In genomic region chr18:23403310-23403709, GRCh38 we compare ENCODE assay signal across 21 cellular contexts.
"Had no signal": no experiment of that assay in that cellular context is flagged by ENCODE, and none has a peak within 500 bp of the region (broad histone marks: within the 10 kb centered on the region; RNA-seq: fewer than 3 reads in every experiment).

No MANE protein-coding gene starts in this region.

- H3K27me3 ChIP-seq: MG63, SJCRH30 had no signal

- H3K27ac ChIP-seq: HL-60, SJCRH30 had no signal

- ATAC-seq: Right ventricle myocardium inferior, SK-N-SH treated with all-trans-retinoic acid at 6 μM for 48 hours had no signal

- DNase-seq: Karpas-422, KG1, MG63, NCI-H1092, NCI-H1105 treated with DMSO at 0.1 percent for 48 hours, NCI-H1417 treated with DMSO at 0.1 percent for 48 hours, NCI-H146, NCI-H1694 treated with DMSO at 0.1 percent for 48 hours, NCI-H2029, NCI-H2081 treated with DMSO at 0.1 percent for 48 hours, NCI-H2171, NCI-H226, NCI-H510A, NCI-H524 treated with DMSO at 0.1 percent for 48 hours, NCI-H69, NCI-H774, SHP77 treated with DMSO at 0.1 percent for 48 hours, SJCRH30 had no signal

- H3K4me3 ChIP-seq: MG63, SJCRH30 had no signal

- H3K36me3 ChIP-seq: MG63, SJCRH30 had no signal

- H3K9me3 ChIP-seq: MG63, SJCRH30 had no signal
